Comparison of ENCODE assay signal across 17 cellular contexts in the genomic region with DNA sequence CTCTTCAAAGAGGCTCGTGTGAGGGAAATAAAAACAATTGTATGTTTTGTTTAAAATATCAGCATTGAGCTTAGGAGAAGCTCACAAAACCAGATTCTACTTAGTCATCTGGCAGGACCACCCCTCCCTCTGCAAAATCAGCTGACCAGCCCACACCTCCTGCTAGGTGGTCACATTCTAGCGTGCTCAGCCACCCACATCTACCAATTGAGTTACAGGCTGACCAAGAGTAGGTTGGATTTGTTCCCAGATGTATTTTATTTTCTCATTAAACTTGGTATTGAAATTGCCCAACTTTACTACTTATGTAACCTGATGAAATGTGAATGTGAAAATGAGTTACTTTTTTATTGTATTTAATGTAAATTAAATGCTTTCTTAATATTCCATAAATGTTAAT. TPM values are rescaled to one million over a fixed set of nuclear protein-coding genes. Genes with fewer than 3 reads are reported as not detected.
"Had no signal": no experiment of that assay in that cellular context is flagged by ENCODE, and none has a peak within 500 bp of the region (broad histone marks: within the 10 kb centered on the region; RNA-seq: fewer than 3 reads in every experiment).

No MANE protein-coding gene starts in this region.

- H3K9ac ChIP-seq: parathyroid adenoma had no signal

- H3K36me3 ChIP-seq: esophagus squamous epithelium, heart right ventricle, left lung, suprapubic skin, upper lobe of left lung had no signal

- H3K27ac ChIP-seq: dorsolateral prefrontal cortex, esophagus squamous epithelium, heart right ventricle, left lung, parathyroid adenoma, suprapubic skin, upper lobe of left lung had no signal

- DNase-seq: activated CD4-positive, alpha-beta T cell treated with anti-CD3 and anti-CD28 coated beads for 48 hours; activated CD8-positive, alpha-beta memory T cell treated with anti-CD3 and anti-CD28 coated beads, Interleukin-2, amount 50 U/mL, for 4 hours; activated CD8-positive, alpha-beta T cell treated with anti-CD3 and anti-CD28 coated beads, Interleukin-2, amount 10 ng/mL, durations not matched to agents 7 days and 5 days; activated naive CD8-positive, alpha-beta T cell treated with anti-CD3 and anti-CD28 coated beads for 36 hours; anterior cingulate cortex; dorsolateral prefrontal cortex; esophagus squamous epithelium; heart right ventricle; left lung; mammary epithelial cell; naive B cell; right cardiac atrium; stimulated activated naive CD8-positive, alpha-beta T cell treated with anti-CD3 and anti-CD28 coated beads, Interleukin-15, Interleukin-2, amounts not matched to agents 100 U/mL and 50 U/mL, for 24 hours; T-helper 2 cell; upper lobe of left lung had no signal

- H3K9me3 ChIP-seq: esophagus squamous epithelium had no signal

- H3K27me3 ChIP-seq: esophagus squamous epithelium, left lung, suprapubic skin, upper lobe of left lung had no signal

- H3K4me3 ChIP-seq: dorsolateral prefrontal cortex, esophagus squamous epithelium, heart right ventricle, left lung, suprapubic skin, upper lobe of left lung had no signal

- H3K79me2 ChIP-seq: parathyroid adenoma had no signal

- H3K4me1 ChIP-seq: esophagus squamous epithelium, heart right ventricle, left lung, parathyroid adenoma, suprapubic skin, upper lobe of left lung had no signal

- ATAC-seq: activated CD8-positive, alpha-beta T cell treated with anti-CD3 and anti-CD28 coated beads, Interleukin-2, amount 10 ng/mL, durations not matched to agents 7 days and 5 days; heart right ventricle; left lung; right cardiac atrium; stimulated activated naive CD8-positive, alpha-beta T cell treated with anti-CD3 and anti-CD28 coated beads, Interleukin-15, Interleukin-2, amounts not matched to agents 100 U/mL and 50 U/mL, for 24 hours had no signal

- H2AFZ ChIP-seq: parathyroid adenoma had no signal

RNA-seq across cellular contexts. Expression of gene SLC22A2, which starts 56.2 kb away (rescaled TPM):
- total RNA-seq: activated CD8-positive, alpha-beta T cell treated with anti-CD3 and anti-CD28 coated beads, Interleukin-2, amount 10 ng/mL, durations not matched to agents 7 days and 5 days; activated naive CD8-positive, alpha-beta T cell treated with anti-CD3 and anti-CD28 coated beads for 36 hours; esophagus squamous epithelium; heart right ventricle; left lung; mammary epithelial cell; right cardiac atrium; suprapubic skin; upper lobe of left lung had no signal
